Comparison of ENCODE assay signal across 21 cellular contexts in genomic region chr11:69355959-69356702, GRCh38.
DNase-seq lines count a peak whose midpoint lies in the region; ATAC-seq, FAIRE-seq and TF ChIP-seq lines count a peak whose summit lies in the region.
"Had no signal": no experiment of that assay in that cellular context is flagged by ENCODE, and none has a peak within 500 bp of the region (broad histone marks: within the 10 kb centered on the region; RNA-seq: fewer than 3 reads in every experiment).

No MANE protein-coding gene starts in this region.

- no peak overlapping the region for H4K5ac ChIP-seq in IMR-90 (ENCODE audit: low read depth, low read length)

- WGBS in IMR-90 (ENCODE audit: extremely low coverage in 2 of 2, insufficient read length in 1 of 2), 2 experiments = 63 to 97% methylated on average over 1 to 6 of the region's 8 CpGs
- 39% methylated on average over 6 of the region's 8 CpGs for WGBS in K562 (ENCODE audit: insufficient coverage, low coverage, missing lambda C conversion rate)
- 64% methylated on average over 3 of the region's 8 CpGs for WGBS in right lobe of liver (ENCODE audit: insufficient coverage, low coverage, low lambda C conversion rate, missing lambda C conversion rate)

- H3K4me2 ChIP-seq in IMR-90 (ENCODE audit: low read depth, low read length) (no peak overlapping the region), K562 (ENCODE audit: insufficient read depth, low read length) (no peak overlapping the region)
- H3K4me2 ChIP-seq: BLaER1 treated with 17β-estradiol and CSF1 and Interleukin-3, amounts not matched to agents 10 nM and 100 nM had no signal

- peak overlapping the region; percentile 74 for H3K4ac ChIP-seq in IMR-90 (ENCODE audit: low read depth, low read length)

- H2BK5ac ChIP-seq in IMR-90 (ENCODE audit: low read depth, low read length, poor library complexity, severe bottlenecking) = peak overlapping the region; percentile 7

- H4K8ac ChIP-seq in IMR-90 (ENCODE audit: low read depth in 2 of 2, low read length in 2 of 2) = peak overlapping the region in 1 of 2 experiments; percentile 33; a peak in 1 of 4 replicates

- peak overlapping the region; percentile 65 for H2BK120ac ChIP-seq in IMR-90 (ENCODE audit: low read depth, low read length)

- CTCF ChIA-PET in IMR-90 (lab: Yijun Ruan, JAX) (no interaction called here), K562 (lab: Yijun Ruan, JAX; ENCODE audit: low intra/inter-chr PET ratio) (no interaction called here)

- H3K56ac ChIP-seq in IMR-90 (ENCODE audit: extremely low read depth, insufficient read depth, low read length) = no peak overlapping the region

- H3K79me1 ChIP-seq in IMR-90 (ENCODE audit: low read depth in 1 of 2, low read length in 2 of 2) = peaks cover 5 to 25% of the 10 kb centered on the region in 2 experiments; a peak in 2 of 4 replicates

- no peak overlapping the region for H3K18ac ChIP-seq in IMR-90 (ENCODE audit: low read depth, low read length)

- DNase-seq in IMR-90 = no peak
- DNase-seq in K562 (ENCODE audit: extremely low read depth in 1 of 4, low spot score in 3 of 4) = no peak
- DNase-seq in right lobe of liver = peak in 1 of 3 donors; percentile 23
- DNase-seq in stimulated activated CD8-positive, alpha-beta memory T cell treated with anti-CD3 and anti-CD28 coated beads, Interleukin-4, amount 100 ng/mL, for 48 hours = peak; percentile 5
- no peak for DNase-seq in NCI-H187 treated with DMSO at 0.1 percent for 48 hours (lab: John Stamatoyannopoulos, UW)
- no peak for DNase-seq in ACHN
- DNase-seq in AG08395 (ENCODE audit: low spot score) = no peak
- DNase-seq: Caco-2; CD4-positive, alpha-beta memory T cell; DMS 273 treated with DMSO at 0.1 percent for 48 hours; HFFc6; Karpas-422; MV-4-11; NCI-H1105 treated with DMSO at 0.1 percent for 48 hours; NCI-H446; NCI-H526; Right ventricle myocardium superior had no signal

- H4K20me1 ChIP-seq in IMR-90 (ENCODE audit: insufficient read depth, low read length) (no peaks in the 10 kb centered on the region), K562 (replicated peaks; ENCODE audit: control insufficient read depth, insufficient read depth, low read length) (no peaks in the 10 kb centered on the region)
- H4K20me1 ChIP-seq: BLaER1 treated with 17β-estradiol and CSF1 and Interleukin-3, amounts not matched to agents 10 nM and 100 nM had no signal

- no peak overlapping the region for H3K9ac ChIP-seq in IMR-90 (ENCODE audit: low read depth, low read length)
- H3K9ac ChIP-seq in K562 (ENCODE audit: insufficient read depth in 1 of 2, low read depth in 2 of 2, low read length in 2 of 2) = peak overlapping the region in 1 of 2 experiments; percentile 29; a peak in 2 of 4 replicates
- H3K9ac ChIP-seq: BLaER1 treated with 17β-estradiol and CSF1 and Interleukin-3, amounts not matched to agents 10 nM and 100 nM had no signal

- peak overlapping the region; percentile 93 for H2AK5ac ChIP-seq in IMR-90 (ENCODE audit: low read depth, low read length)

- no peaks in the 10 kb centered on the region for H3K36me3 ChIP-seq in IMR-90 (ENCODE audit: control insufficient read depth, insufficient read depth, low read length)
- no peaks in the 10 kb centered on the region; the same call in 2 of the 3 replicates for H3K36me3 ChIP-seq in K562 (ENCODE audit: control insufficient read depth, insufficient read depth, low read length)
- no peaks in the 10 kb centered on the region for H3K36me3 ChIP-seq in right lobe of liver
- H3K36me3 ChIP-seq: BLaER1 treated with 17β-estradiol and CSF1 and Interleukin-3, amounts not matched to agents 10 nM and 100 nM had no signal

- no peak overlapping the region for H3K23ac ChIP-seq in IMR-90 (ENCODE audit: low read depth, low read length)

- H3K4me1 ChIP-seq in IMR-90 (ENCODE audit: control insufficient read depth, insufficient read depth, low read length) (peaks cover 16% of the 10 kb centered on the region), K562 (replicated peaks in 1 of 2; ENCODE audit: control insufficient read depth in 2 of 2, insufficient read depth in 2 of 2, low read length in 2 of 2) (peaks cover 0 to 19% of the 10 kb centered on the region in 2 experiments; a peak in 3 of 5 replicates), right lobe of liver (peaks cover 0 to 60% (median 34%) of the 10 kb centered on the region in 4 donors)

- H3K14ac ChIP-seq in IMR-90 (replicated peaks; ENCODE audit: low read depth, low read length) = peak overlapping the region; percentile 17

- H3K27me3 ChIP-seq in IMR-90 (ENCODE audit: control insufficient read depth, insufficient read depth, low read length) (no peaks in the 10 kb centered on the region), K562 (ENCODE audit: control insufficient read depth in 2 of 2, insufficient read depth in 2 of 2, low read length in 2 of 2) (no peaks in the 10 kb centered on the region), right lobe of liver (no peaks in the 10 kb centered on the region)
- H3K27me3 ChIP-seq: BLaER1 treated with 17β-estradiol and CSF1 and Interleukin-3, amounts not matched to agents 10 nM and 100 nM had no signal

- in situ Hi-C loops in IMR-90 (cut with MboI; ENCODE audit: low sequenced_read_pairs) (no loop called here), K562 (cut with MboI) (no loop called here), ACHN (cut with HindIII; ENCODE audit: low pct_ligation_motif_present, low pct_unique_long_range_greater_than_20kb, low sequenced_read_pairs) (no loop called here)

- TF ChIP-seq RAD21 in IMR-90 (IDR thresholded peaks at IDR 0.05; ENCODE audit: low read length) (no peak), K562 (CRISPR knock-in tag; conservative IDR thresholded peaks at IDR 0.05 in 1 of 2, IDR thresholded peaks at IDR 0.05 in 1 of 2) (no peak)

- H2AK9ac ChIP-seq in IMR-90 (replicated peaks; ENCODE audit: low read depth, low read length, poor library complexity) = peak overlapping the region; percentile 60

- H3K27ac ChIP-seq in IMR-90 (ENCODE audit: insufficient read depth, low read length) (no peak overlapping the region), K562 (ENCODE audit: extremely low read depth, low read depth, low read length) (no peak overlapping the region), right lobe of liver (peak overlapping the region; percentile 65 to 88 (median 85))
- H3K27ac ChIP-seq: BLaER1 treated with 17β-estradiol and CSF1 and Interleukin-3, amounts not matched to agents 10 nM and 100 nM had no signal

- intact Hi-C loops in IMR-90 (cut with micrococcal nuclease) = no loop called here
- intact Hi-C loops in K562 (cut with micrococcal nuclease) = no loop called here
- intact Hi-C loops in right lobe of liver (cut with DNase I) = no loop called here

- peak overlapping the region; percentile 49; the same call in 1 of the 2 replicates for H4K91ac ChIP-seq in IMR-90 (ENCODE audit: insufficient read depth, low read depth, low read length)

- POLR2A ChIA-PET in IMR-90 (lab: Charles Lee; ENCODE audit: unreplicated experiment) (no interaction called here), K562 (lab: Yijun Ruan, JAX) (no interaction called here)

- no peak for ATAC-seq in IMR-90 (ENCODE audit: low read depth)
- no peak for ATAC-seq in K562
- no peak for ATAC-seq in right lobe of liver
- ATAC-seq: GM12878 had no signal

- H3K79me2 ChIP-seq in K562 (ENCODE audit: control insufficient read depth, insufficient read depth, low read length) = no peaks in the 10 kb centered on the region

- H3K9me1 ChIP-seq in IMR-90 (ENCODE audit: insufficient read depth, low read length) (peaks cover 16% of the 10 kb centered on the region), K562 (ENCODE audit: control insufficient read depth, insufficient read depth, low read length) (no peaks in the 10 kb centered on the region)

- TF ChIP-seq EP300 in K562 (IDR thresholded peaks at IDR 0.05; ENCODE audit: low read length) = no peak

- no peak for TF ChIP-seq POLR2A in IMR-90 (IDR thresholded peaks at IDR 0.05; ENCODE audit: low read depth, low read length)
- no peak for TF ChIP-seq POLR2A in K562 (conservative IDR thresholded peaks at IDR 0.05)
- TF ChIP-seq POLR2A in right lobe of liver (IDR thresholded peaks at IDR 0.05) = no peak

- H2BK20ac ChIP-seq in IMR-90 (ENCODE audit: low read depth, low read length) = peak overlapping the region; percentile 69

- BruUV-seq in IMR-90 (replicated peaks; lab: Mats Ljungman, UMichigan) (no TSS peak), K562 (replicated peaks; lab: Mats Ljungman, UMichigan) (no TSS peak)

- dilution Hi-C loops in IMR-90 (cut with HindIII; ENCODE audit: low sequenced_read_pairs, unreplicated experiment) = no loop called here

- no peak for TF ChIP-seq CTCF in IMR-90 (conservative IDR thresholded peaks at IDR 0.05; ENCODE audit: low read depth, low read length)
- TF ChIP-seq CTCF in K562 (IDR thresholded peaks at IDR 0.05 in 2 of 3, conservative IDR thresholded peaks at IDR 0.05 in 1 of 3; ENCODE audit: insufficient read depth in 2 of 3, low read depth in 1 of 3, low read length in 3 of 3) = no peak
- no peak for TF ChIP-seq CTCF in right lobe of liver (IDR thresholded peaks at IDR 0.05)

- H2AFZ ChIP-seq in IMR-90 (replicated peaks; ENCODE audit: low read length, poor library complexity) (no peak overlapping the region), K562 (ENCODE audit: low read depth, low read length) (no peak overlapping the region)

- FAIRE-seq in K562 (lab: Jason Lieb, UNC) = no peak
- FAIRE-seq: GM12878, H54, HTR-8/SVneo had no signal

- H2BK15ac ChIP-seq in IMR-90 (ENCODE audit: low read depth, low read length) = peak overlapping the region; percentile 64; the same call in 2 of the 3 replicates

- H3K4me3 ChIP-seq in IMR-90 (ENCODE audit: insufficient read depth, low read depth, low read length) = no peak overlapping the region
- no peak overlapping the region for H3K4me3 ChIP-seq in K562
- no peak overlapping the region for H3K4me3 ChIP-seq in right lobe of liver
- H3K4me3 ChIP-seq: BLaER1 treated with 17β-estradiol and CSF1 and Interleukin-3, amounts not matched to agents 10 nM and 100 nM; GM12878 had no signal

- peaks cover 5% of the 10 kb centered on the region for H3K9me3 ChIP-seq in IMR-90 (ENCODE audit: control insufficient read depth, insufficient read depth, low read length)
- H3K9me3 ChIP-seq in K562 (replicated peaks; ENCODE audit: control insufficient read depth, insufficient read depth, low read depth, low read length) = peaks cover 7% of the 10 kb centered on the region; the same call in 1 of the 2 replicates
- peaks cover 0 to 5% (median 0%) of the 10 kb centered on the region in 4 donors for H3K9me3 ChIP-seq in right lobe of liver

TF ChIP-seq in IMR-90, 13 proteins besides CTCF, POLR2A, EP300 and RAD21 (continues in another document):
- TF ChIP-seq MAFK (IDR thresholded peaks at IDR 0.05; ENCODE audit: low read depth, low read length) (no peak), BHLHE40 (IDR thresholded peaks at IDR 0.05; ENCODE audit: low read depth, low read length) (no peak), RFX5 (IDR thresholded peaks at IDR 0.05; ENCODE audit: low read depth, low read length) (no peak), CHD1 (IDR thresholded peaks at IDR 0.05; ENCODE audit: low read depth, low read length) (no peak)

TF ChIP-seq in K562, 482 proteins besides CTCF, POLR2A, EP300 and RAD21 (continues in another document):
- TF ChIP-seq ZNF764 (CRISPR knock-in tag; IDR thresholded peaks at IDR 0.05; ENCODE audit: low read depth) = no peak

Comparison
In these comparisons a context has a peak if more than half of its experiments do, and no peak if none do; other contexts are left out.
1. H3K27ac ChIP-seq: peak in right lobe of liver (3 of 3); none in IMR-90 (single experiment) and K562 (single experiment).